26 cellular contexts compared by ENCODE assay signal in genomic region chr6:44278774-44279697, GRCh38. TPM values are rescaled to one million over a fixed set of nuclear protein-coding genes. Genes with fewer than 3 reads are reported as not detected.
A peak's percentile ranks its signal among the peaks of the same experiment; 100 is the strongest.
DNase-seq lines count a peak whose midpoint lies in the region; ATAC-seq, FAIRE-seq and TF ChIP-seq lines count a peak whose summit lies in the region.
"Had no signal": no experiment of that assay in that cellular context is flagged by ENCODE, and none has a peak within 500 bp of the region (broad histone marks: within the 10 kb centered on the region; RNA-seq: fewer than 3 reads in every experiment).

No MANE protein-coding gene starts in this region.

- no peaks in the 10 kb centered on the region for H3K79me2 ChIP-seq in DND-41 (ENCODE audit: insufficient read depth, low read length)
- H3K79me2 ChIP-seq in K562 (ENCODE audit: control insufficient read depth, insufficient read depth, low read length): no peaks in the 10 kb centered on the region

- H4K20me1 ChIP-seq in DND-41 (ENCODE audit: insufficient read depth, low read length): 0 out of 2 replicates have a peak, but pooled peaks cover 13% of the 10 kb centered on the region
- H4K20me1 ChIP-seq in K562 (replicated peaks; ENCODE audit: control insufficient read depth, insufficient read depth, low read length): peaks cover 13% of the 10 kb centered on the region

- FAIRE-seq in HTR-8/SVneo (lab: Jason Lieb, UNC) (no peak), K562 (lab: Jason Lieb, UNC) (no peak)
- FAIRE-seq: HepG2, small intestine had no signal

- POLR2A ChIA-PET in K562 (lab: Yijun Ruan, JAX): interaction anchor here (0.7 to 1.5 kb wide), 4 partner anchors 9 to 494 kb away, joined by 3 to 5 read pairs (median 4); partner anchors contain the start of genes AARS2 and TMEM151B

- WGBS in K562 (ENCODE audit: insufficient coverage, low coverage, missing lambda C conversion rate): 1% methylated on average over 9 of the region's 9 CpGs

- H3K27ac ChIP-seq in DND-41 (ENCODE audit: low read length): no peak overlapping the region
- H3K27ac ChIP-seq in K562 (ENCODE audit: extremely low read depth, low read depth, low read length): no peak overlapping the region
- H3K27ac ChIP-seq: epithelial cell of prostate, ovary, suprapubic skin had no signal

- ATAC-seq in DND-41 (ENCODE audit: insufficient read depth, low read depth) (0 out of 3 replicates have a peak, but pooled peaks have one; percentile 29), K562 (no peak)
- ATAC-seq in stimulated activated effector memory CD8-positive, alpha-beta T cell treated with anti-CD3 and anti-CD28 coated beads, Interleukin-12 subunit alpha, Interleukin-12 subunit beta, amount 100 ng/mL, for 72 hours: no peak
- ATAC-seq: activated CD8-positive, alpha-beta T cell treated with anti-CD3 and anti-CD28 coated beads for 36 hours; HepG2; naive thymus-derived CD8-positive, alpha-beta T cell had no signal

- H3K9ac ChIP-seq in DND-41 (ENCODE audit: low read depth, low read length) (no peak overlapping the region), K562 (ENCODE audit: insufficient read depth in 1 of 2, low read depth in 2 of 2, low read length in 2 of 2) (no peak overlapping the region)

- H3K9me3 ChIP-seq in DND-41 (ENCODE audit: insufficient read depth, low read length, severe bottlenecking) (no peaks in the 10 kb centered on the region), K562 (replicated peaks; ENCODE audit: control insufficient read depth, insufficient read depth, low read depth, low read length) (no peaks in the 10 kb centered on the region)
- H3K9me3 ChIP-seq: ovary, suprapubic skin had no signal

- H2AFZ ChIP-seq in DND-41 (ENCODE audit: low read depth, low read length): no peak overlapping the region
- no peak overlapping the region for H2AFZ ChIP-seq in K562 (ENCODE audit: low read depth, low read length)

- no peak overlapping the region for H3K4me3 ChIP-seq in DND-41 (ENCODE audit: low read depth in 1 of 2, low read length in 2 of 2)
- H3K4me3 ChIP-seq in K562: no peak overlapping the region
- H3K4me3 ChIP-seq: ovary, suprapubic skin had no signal

- H3K27ac Mint-ChIP-seq in stimulated activated effector memory CD8-positive, alpha-beta T cell treated with anti-CD3 and anti-CD28 coated beads, Interleukin-12 subunit alpha, Interleukin-12 subunit beta, amount 100 ng/mL, for 72 hours: no peak overlapping the region
- H3K27ac Mint-ChIP-seq: activated CD8-positive, alpha-beta T cell treated with anti-CD3 and anti-CD28 coated beads for 36 hours; activated naive CD8-positive, alpha-beta T cell treated with anti-CD3 and anti-CD28 coated beads for 36 hours had no signal

- H3K4me1 ChIP-seq in DND-41 (ENCODE audit: insufficient read depth, low read length) (no peaks in the 10 kb centered on the region), K562 (replicated peaks in 1 of 2; ENCODE audit: control insufficient read depth in 2 of 2, insufficient read depth in 2 of 2, low read length in 2 of 2) (peaks cover 0 to 20% of the 10 kb centered on the region in 2 experiments; a peak in 2 of 5 replicates)

- intact Hi-C loops in K562 (cut with micrococcal nuclease): no loop called here

- in situ Hi-C loops in K562 (cut with MboI) (no loop called here), GM13977 (cut with MboI; ENCODE audit: low pct_unique_long_range_greater_than_20kb, low sequenced_read_pairs, unreplicated experiment) (no loop called here)

- H3K9me1 ChIP-seq in K562 (ENCODE audit: control insufficient read depth, insufficient read depth, low read length): peaks cover 4% of the 10 kb centered on the region

- H3K36me3 ChIP-seq in DND-41 (ENCODE audit: insufficient read depth, low read length): no peaks in the 10 kb centered on the region
- no peaks in the 10 kb centered on the region for H3K36me3 ChIP-seq in K562 (ENCODE audit: control insufficient read depth, insufficient read depth, low read length)
- H3K36me3 ChIP-seq: ovary, suprapubic skin had no signal

- BruUV-seq in K562 (replicated peaks; lab: Mats Ljungman, UMichigan): no TSS peak

- H3K9me3 Mint-ChIP-seq in stimulated activated effector memory CD8-positive, alpha-beta T cell treated with anti-CD3 and anti-CD28 coated beads, Interleukin-12 subunit alpha, Interleukin-12 subunit beta, amount 100 ng/mL, for 72 hours: no peaks in the 10 kb centered on the region
- H3K9me3 Mint-ChIP-seq: activated CD8-positive, alpha-beta T cell treated with anti-CD3 and anti-CD28 coated beads for 36 hours; activated naive CD8-positive, alpha-beta T cell treated with anti-CD3 and anti-CD28 coated beads for 36 hours; naive thymus-derived CD8-positive, alpha-beta T cell had no signal

- H3K4me1 Mint-ChIP-seq in stimulated activated effector memory CD8-positive, alpha-beta T cell treated with anti-CD3 and anti-CD28 coated beads, Interleukin-12 subunit alpha, Interleukin-12 subunit beta, amount 100 ng/mL, for 72 hours: peaks cover 6% of the 10 kb centered on the region
- H3K4me1 Mint-ChIP-seq: activated naive CD8-positive, alpha-beta T cell treated with anti-CD3 and anti-CD28 coated beads for 36 hours had no signal

- no peak for TF ChIP-seq POLR2A in K562 (conservative IDR thresholded peaks at IDR 0.05)

- no peak for TF ChIP-seq RAD21 in K562 (CRISPR knock-in tag; conservative IDR thresholded peaks at IDR 0.05 in 1 of 2, IDR thresholded peaks at IDR 0.05 in 1 of 2)

- TF ChIP-seq CTCF in DND-41 (IDR thresholded peaks at IDR 0.05; ENCODE audit: borderline replicate concordance, extremely low read depth, low read length, poor library complexity, severe bottlenecking) (no peak), K562 (IDR thresholded peaks at IDR 0.05 in 2 of 3, conservative IDR thresholded peaks at IDR 0.05 in 1 of 3; ENCODE audit: insufficient read depth in 2 of 3, low read depth in 1 of 3, low read length in 3 of 3) (no peak), GM13977 (IDR thresholded peaks at IDR 0.05; ENCODE audit: extremely low read depth, insufficient read depth, missing control alignments) (no peak)

- no peak overlapping the region for H3K4me3 Mint-ChIP-seq in stimulated activated effector memory CD8-positive, alpha-beta T cell treated with anti-CD3 and anti-CD28 coated beads, Interleukin-12 subunit alpha, Interleukin-12 subunit beta, amount 100 ng/mL, for 72 hours
- H3K4me3 Mint-ChIP-seq: activated CD8-positive, alpha-beta T cell treated with anti-CD3 and anti-CD28 coated beads for 36 hours; activated naive CD8-positive, alpha-beta T cell treated with anti-CD3 and anti-CD28 coated beads for 36 hours had no signal

- no peak for TF ChIP-seq EP300 in K562 (IDR thresholded peaks at IDR 0.05; ENCODE audit: low read length)

- no peaks in the 10 kb centered on the region for H3K36me3 Mint-ChIP-seq in stimulated activated effector memory CD8-positive, alpha-beta T cell treated with anti-CD3 and anti-CD28 coated beads, Interleukin-12 subunit alpha, Interleukin-12 subunit beta, amount 100 ng/mL, for 72 hours
- H3K36me3 Mint-ChIP-seq: activated naive CD8-positive, alpha-beta T cell treated with anti-CD3 and anti-CD28 coated beads for 36 hours had no signal

- CTCF ChIA-PET in K562 (lab: Yijun Ruan, JAX; ENCODE audit: low intra/inter-chr PET ratio): no interaction called here

- DNase-seq in DND-41 (no peak), HTR-8/SVneo (ENCODE audit: insufficient read length, low spot score) (peak; percentile 59), K562 (ENCODE audit: extremely low read depth in 1 of 4, low spot score in 3 of 4) (no peak), occipital lobe (lab: John Stamatoyannopoulos, UW) (peak; percentile 44), H4 (ENCODE audit: low spot score) (no peak), GM13977 (ENCODE audit: low spot score) (no peak)
- DNase-seq in stimulated activated effector memory CD8-positive, alpha-beta T cell treated with anti-CD3 and anti-CD28 coated beads, Interleukin-12 subunit alpha, Interleukin-12 subunit beta, amount 100 ng/mL, for 72 hours (ENCODE audit: low spot score in 2 of 2): no peak
- DNase-seq: activated CD4-positive, alpha-beta T cell treated with anti-CD3 and anti-CD28 coated beads for 1 hour; activated CD8-positive, alpha-beta T cell treated with anti-CD3 and anti-CD28 coated beads for 36 hours; activated naive CD8-positive, alpha-beta T cell treated with anti-CD3 and anti-CD28 coated beads for 36 hours; GDM1; GOT3; naive thymus-derived CD8-positive, alpha-beta T cell; NCI-H2081; NCI-H446 treated with DMSO at 0.1 percent for 48 hours; OCI-M1; ovary; retina; SIG-M5; small intestine; stimulated activated CD4-positive, alpha-beta T cell treated with anti-CD3 and anti-CD28 coated beads, Interleukin-2, amount 100 ng/mL, for 24 hours had no signal

- H3K4me2 ChIP-seq in DND-41 (ENCODE audit: insufficient read depth, low read length) (no peak overlapping the region), K562 (ENCODE audit: insufficient read depth, low read length) (no peak overlapping the region)

- H3K27me3 ChIP-seq in DND-41 (ENCODE audit: insufficient read depth, low read length, poor library complexity): peaks cover 6% of the 10 kb centered on the region
- peaks cover 68 to 89% of the 10 kb centered on the region in 2 experiments for H3K27me3 ChIP-seq in K562 (ENCODE audit: control insufficient read depth in 2 of 2, insufficient read depth in 2 of 2, low read length in 2 of 2)
- H3K27me3 ChIP-seq: ovary had no signal

RNA-seq across cellular contexts. Expression of gene TMEM151B, which starts 8.8 kb away (rescaled TPM):
- 0.30 TPM in 1 of 2 replicates, not detected in the other for total RNA-seq in K562 (2011; cell fraction: chromatin; rRNA removed; ENCODE audit: low replicate concordance)
- total RNA-seq in K562 (2011; cell fraction: nucleolus; rRNA removed): under 0.01 and 0.26 TPM in 2 replicates
- total RNA-seq in K562 (2011; cell fraction: nucleoplasm; rRNA removed): not detected in 2 replicates
- not detected in 2 replicates for total RNA-seq in K562 (2014; rRNA removed)
- not detected in 2 replicates for total RNA-seq in K562 (2014; rRNA removed; fragmentation: Illumina TruSeq; extraction: Trizol)
- total RNA-seq in K562 (2015; rRNA removed; fragmentation: Illumina TruSeq; extraction: Trizol): not detected in 2 replicates
- total RNA-seq in K562 (2021): not detected in 2 replicates
- polyA plus RNA-seq in K562 (2011; rRNA removed): not detected in 2 replicates
- polyA plus RNA-seq in K562 (2011; cell fraction: cytosol; rRNA removed): 0.01 TPM in 1 of 2 replicates, not detected in the other
- 0.04 TPM in 1 of 2 replicates, not detected in the other for polyA plus RNA-seq in K562 (2011; cell fraction: nucleus; rRNA removed)
- 0.34 and 0.36 TPM in 2 replicates for polyA plus RNA-seq in K562 (2012)
- polyA plus RNA-seq in K562 (2014; fragmentation: Illumina TruSeq; extraction: Trizol): not detected in 2 replicates
- not detected for polyA plus RNA-seq in K562 (2014; fragmentation: Nextera tagmentation; extraction: Ambion mirVana)
- not detected in 2 replicates for polyA plus RNA-seq in K562 (2014; rRNA removed)
- 0.09 TPM in 1 of 2 replicates, not detected in the other for polyA minus RNA-seq in K562 (2011; rRNA and poly(A)+ RNA removed)
- not detected in 2 replicates for polyA minus RNA-seq in K562 (2011; cell fraction: cytosol; rRNA and poly(A)+ RNA removed)
- not detected in 2 replicates for polyA minus RNA-seq in K562 (2011; cell fraction: nucleus; rRNA and poly(A)+ RNA removed)
- total RNA-seq in occipital lobe: 53.5 TPM
- 0.37 TPM in 1 of 2 replicates, not detected in the other for total RNA-seq in H4 (2014; rRNA removed; shearing (Covaris generic))
- total RNA-seq: activated naive CD8-positive, alpha-beta T cell treated with anti-CD3 and anti-CD28 coated beads for 36 hours; HepG2; mesenteric fat pad; naive thymus-derived CD8-positive, alpha-beta T cell had no signal
- polyA plus RNA-seq: CD14-positive monocyte; HepG2; naive thymus-derived CD8-positive, alpha-beta T cell had no signal

RNA-seq across cellular contexts. Expression of gene NFKBIE, which starts 13.7 kb away (rescaled TPM):
- total RNA-seq in K562 (2011; cell fraction: chromatin; rRNA removed; ENCODE audit: low replicate concordance): 10.6 and 17.8 TPM in 2 replicates
- total RNA-seq in K562 (2011; cell fraction: nucleolus; rRNA removed): 11.2 and 14.0 TPM in 2 replicates
- 7.4 and 8.2 TPM in 2 replicates for total RNA-seq in K562 (2011; cell fraction: nucleoplasm; rRNA removed)
- total RNA-seq in K562 (2014; rRNA removed): 15.7 TPM in 2 replicates
- 11.6 and 11.7 TPM in 2 replicates for total RNA-seq in K562 (2014; rRNA removed; fragmentation: Illumina TruSeq; extraction: Trizol)
- total RNA-seq in K562 (2015; rRNA removed; fragmentation: Illumina TruSeq; extraction: Trizol): 14.2 and 14.6 TPM in 2 replicates
- total RNA-seq in K562 (2021): 14.0 and 16.4 TPM in 2 replicates
- polyA plus RNA-seq in K562 (2011; rRNA removed): 11.9 and 12.3 TPM in 2 replicates
- polyA plus RNA-seq in K562 (2011; cell fraction: cytosol; rRNA removed): 10.4 and 28.2 TPM in 2 replicates
- 9.7 and 14.7 TPM in 2 replicates for polyA plus RNA-seq in K562 (2011; cell fraction: nucleus; rRNA removed)
- 11.2 and 13.6 TPM in 2 replicates for polyA plus RNA-seq in K562 (2012)
- 10.0 and 12.3 TPM in 2 replicates for polyA plus RNA-seq in K562 (2014; fragmentation: Illumina TruSeq; extraction: Trizol)
- 1 to 10 TPM; 2.1 to 2.9 TPM for polyA plus RNA-seq in K562 (2014; fragmentation: Nextera tagmentation; extraction: Ambion mirVana)
- polyA plus RNA-seq in K562 (2014; rRNA removed): 10.2 and 11.6 TPM in 2 replicates
- polyA minus RNA-seq in K562 (2011; rRNA and poly(A)+ RNA removed): 8.3 and 9.5 TPM in 2 replicates
- 9.4 and 10.1 TPM in 2 replicates for polyA minus RNA-seq in K562 (2011; cell fraction: cytosol; rRNA and poly(A)+ RNA removed)
- polyA minus RNA-seq in K562 (2011; cell fraction: nucleus; rRNA and poly(A)+ RNA removed): 12.0 and 12.9 TPM in 2 replicates
- 7.8 TPM for total RNA-seq in occipital lobe
- total RNA-seq in H4 (2014; rRNA removed; shearing (Covaris generic)): 11.2 and 12.4 TPM in 2 replicates

RNA-seq across cellular contexts. Expression of gene SLC35B2, which starts 21.7 kb away (rescaled TPM):
- 26.7 and 95.0 TPM in 2 replicates for total RNA-seq in K562 (2011; cell fraction: chromatin; rRNA removed; ENCODE audit: low replicate concordance)
- total RNA-seq in K562 (2011; cell fraction: nucleolus; rRNA removed): 138 and 143 TPM in 2 replicates
- total RNA-seq in K562 (2011; cell fraction: nucleoplasm; rRNA removed): 89.1 and 89.6 TPM in 2 replicates
- total RNA-seq in K562 (2014; rRNA removed) (43.6 and 59.3 TPM in 2 replicates), K562 (2014; rRNA removed; fragmentation: Illumina TruSeq; extraction: Trizol) (31.1 and 38.8 TPM in 2 replicates), K562 (2015; rRNA removed; fragmentation: Illumina TruSeq; extraction: Trizol) (46.0 and 47.1 TPM in 2 replicates), K562 (2021) (53.1 and 54.3 TPM in 2 replicates), occipital lobe (33.1 TPM)
- polyA plus RNA-seq in K562 (2011; rRNA removed) (50.8 and 53.9 TPM in 2 replicates), K562 (2014; fragmentation: Illumina TruSeq; extraction: Trizol) (57.6 and 58.9 TPM in 2 replicates), K562 (2014; fragmentation: Nextera tagmentation; extraction: Ambion mirVana) (10 to 100 TPM; 14.5 to 19.2 TPM), K562 (2014; rRNA removed) (59.1 and 61.8 TPM in 2 replicates)
- polyA plus RNA-seq in K562 (2011; cell fraction: cytosol; rRNA removed): 78.9 and 125 TPM in 2 replicates
- 67.9 and 76.7 TPM in 2 replicates for polyA plus RNA-seq in K562 (2011; cell fraction: nucleus; rRNA removed)
- polyA plus RNA-seq in K562 (2012): 57.9 and 70.2 TPM in 2 replicates
- polyA minus RNA-seq in K562 (2011; rRNA and poly(A)+ RNA removed): 23.7 and 34.2 TPM in 2 replicates
- 21.6 and 21.9 TPM in 2 replicates for polyA minus RNA-seq in K562 (2011; cell fraction: cytosol; rRNA and poly(A)+ RNA removed)
- 19.0 and 20.8 TPM in 2 replicates for polyA minus RNA-seq in K562 (2011; cell fraction: nucleus; rRNA and poly(A)+ RNA removed)
- 177 and 195 TPM in 2 replicates for total RNA-seq in H4 (2014; rRNA removed; shearing (Covaris generic))

RNA-seq across cellular contexts. Expression of gene HSP90AB1, which starts 32.1 kb away (rescaled TPM):
- total RNA-seq in K562 (2011; cell fraction: chromatin; rRNA removed; ENCODE audit: low replicate concordance): 266 and 322 TPM in 2 replicates
- total RNA-seq in K562 (2011; cell fraction: nucleolus; rRNA removed): 268 and 275 TPM in 2 replicates
- 328 and 337 TPM in 2 replicates for total RNA-seq in K562 (2011; cell fraction: nucleoplasm; rRNA removed)
- total RNA-seq in K562 (2014; rRNA removed) (2,052 and 2,390 TPM in 2 replicates), K562 (2014; rRNA removed; fragmentation: Illumina TruSeq; extraction: Trizol) (2,633 and 2,824 TPM in 2 replicates), K562 (2015; rRNA removed; fragmentation: Illumina TruSeq; extraction: Trizol) (2,220 and 2,262 TPM in 2 replicates), K562 (2021) (2,162 and 2,174 TPM in 2 replicates), occipital lobe (440 TPM)
- polyA plus RNA-seq in K562 (2011; rRNA removed) (2,356 and 2,496 TPM in 2 replicates), K562 (2014; fragmentation: Illumina TruSeq; extraction: Trizol) (3,149 and 3,358 TPM in 2 replicates), K562 (2014; fragmentation: Nextera tagmentation; extraction: Ambion mirVana) (1,000 to 10,000 TPM; 1,975 to 2,865 TPM), K562 (2014; rRNA removed) (1,691 and 1,780 TPM in 2 replicates)
- polyA plus RNA-seq in K562 (2011; cell fraction: cytosol; rRNA removed): 1,126 and 1,804 TPM in 2 replicates
- polyA plus RNA-seq in K562 (2011; cell fraction: nucleus; rRNA removed): 568 and 703 TPM in 2 replicates
- 1,146 and 2,065 TPM in 2 replicates for polyA plus RNA-seq in K562 (2012)
- polyA minus RNA-seq in K562 (2011; rRNA and poly(A)+ RNA removed): 2,497 and 2,549 TPM in 2 replicates
- polyA minus RNA-seq in K562 (2011; cell fraction: cytosol; rRNA and poly(A)+ RNA removed): 1,081 and 1,374 TPM in 2 replicates
- 111 and 287 TPM in 2 replicates for polyA minus RNA-seq in K562 (2011; cell fraction: nucleus; rRNA and poly(A)+ RNA removed)
- total RNA-seq in H4 (2014; rRNA removed; shearing (Covaris generic)): 2,045 and 2,316 TPM in 2 replicates

RNA-seq across cellular contexts. Expression of gene AARS2, which starts 34.1 kb away (rescaled TPM):
- 36.2 and 99.3 TPM in 2 replicates for total RNA-seq in K562 (2011; cell fraction: chromatin; rRNA removed; ENCODE audit: low replicate concordance)
- total RNA-seq in K562 (2011; cell fraction: nucleolus; rRNA removed): 53.7 and 56.5 TPM in 2 replicates
- total RNA-seq in K562 (2011; cell fraction: nucleoplasm; rRNA removed): 43.9 and 45.0 TPM in 2 replicates
- total RNA-seq in K562 (2014; rRNA removed): 30.5 and 34.6 TPM in 2 replicates
- 9.3 and 12.9 TPM in 2 replicates for total RNA-seq in K562 (2014; rRNA removed; fragmentation: Illumina TruSeq; extraction: Trizol)
- 23.6 and 24.6 TPM in 2 replicates for total RNA-seq in K562 (2015; rRNA removed; fragmentation: Illumina TruSeq; extraction: Trizol)
- total RNA-seq in K562 (2021): 31.8 and 34.0 TPM in 2 replicates
- polyA plus RNA-seq in K562 (2011; rRNA removed): 11.4 and 11.6 TPM in 2 replicates
- polyA plus RNA-seq in K562 (2011; cell fraction: cytosol; rRNA removed): 9.5 and 18.3 TPM in 2 replicates
- polyA plus RNA-seq in K562 (2011; cell fraction: nucleus; rRNA removed): 24.7 and 40.8 TPM in 2 replicates
- polyA plus RNA-seq in K562 (2012): 16.8 and 19.6 TPM in 2 replicates
- polyA plus RNA-seq in K562 (2014; fragmentation: Illumina TruSeq; extraction: Trizol): 18.3 and 23.7 TPM in 2 replicates
- polyA plus RNA-seq in K562 (2014; fragmentation: Nextera tagmentation; extraction: Ambion mirVana): 1 to 10 TPM in 1 of 2 experiments, under 1 TPM in 1; 0.97 to 1.0 TPM
- 21.9 and 24.4 TPM in 2 replicates for polyA plus RNA-seq in K562 (2014; rRNA removed)
- polyA minus RNA-seq in K562 (2011; rRNA and poly(A)+ RNA removed): 14.8 and 19.6 TPM in 2 replicates
- 13.1 and 15.3 TPM in 2 replicates for polyA minus RNA-seq in K562 (2011; cell fraction: cytosol; rRNA and poly(A)+ RNA removed)
- 33.1 and 37.5 TPM in 2 replicates for polyA minus RNA-seq in K562 (2011; cell fraction: nucleus; rRNA and poly(A)+ RNA removed)
- total RNA-seq in occipital lobe: 14.5 TPM
- 9.5 and 14.0 TPM in 2 replicates for total RNA-seq in H4 (2014; rRNA removed; shearing (Covaris generic))

Comparison
In these comparisons a context has a peak if more than half of its experiments do, and no peak if none do; other contexts are left out.
1. DNase-seq: peak in HTR-8/SVneo (single experiment) and occipital lobe (single experiment); none in DND-41 (single experiment), K562 (0 of 4), H4 (single experiment), GM13977 (single experiment) and stimulated activated effector memory CD8-positive, alpha-beta T cell treated with anti-CD3 and anti-CD28 coated beads, Interleukin-12 subunit alpha, Interleukin-12 subunit beta, amount 100 ng/mL, for 72 hours (0 of 2).
2. RNA of gene TMEM151B, which starts 8.8 kb away (total RNA-seq): 53.5 TPM in occipital lobe (single experiment); 0.37 TPM in H4 and under 0.01 to 0.30 TPM in K562; every median in the first group is over 10 times any median in the second.